ENCODE assay signal across 26 cellular contexts in the genomic region with DNA sequence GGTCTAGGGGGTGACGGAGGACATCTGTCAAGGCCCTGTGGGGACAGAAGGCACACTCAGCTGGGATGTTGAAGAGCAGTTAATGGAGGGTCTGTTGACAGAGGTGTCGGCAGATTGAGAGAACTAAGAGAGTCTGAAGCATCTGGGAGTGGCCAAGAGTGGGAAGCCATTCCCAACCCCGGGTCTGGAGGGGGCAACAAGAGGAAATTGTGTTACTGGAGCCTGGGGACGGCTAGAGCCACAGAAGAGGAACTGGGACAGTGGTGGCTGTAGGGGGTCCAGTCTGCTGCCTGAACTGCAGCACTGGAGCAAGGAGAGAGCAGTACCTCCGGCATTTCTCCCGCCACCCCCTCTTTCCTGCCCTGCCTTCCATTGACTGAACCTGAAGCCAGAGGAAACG.
DNase-seq lines count a peak whose midpoint lies in the region; FAIRE-seq and TF ChIP-seq lines count a peak whose summit lies in the region.
"Had no signal": no experiment of that assay in that cellular context is flagged by ENCODE, and none has a peak within 500 bp of the region (broad histone marks: within the 10 kb centered on the region; RNA-seq: fewer than 3 reads in every experiment).

No MANE protein-coding gene starts in this region.

- no peak overlapping the region for H3K4me3 ChIP-seq in A673 (ENCODE audit: low read depth, low read length, poor library complexity, severe bottlenecking)
- H3K4me3 ChIP-seq in astrocyte (ENCODE audit: insufficient read depth, low read depth, low read length): no peak overlapping the region
- H3K4me3 ChIP-seq in colonic mucosa: no peak overlapping the region
- H3K4me3 ChIP-seq: GM23248, heart right ventricle, tibial artery had no signal

- no peaks in the 10 kb centered on the region for H3K9me3 ChIP-seq in A673 (ENCODE audit: low read depth, low read length, poor library complexity, severe bottlenecking)
- H3K9me3 ChIP-seq in astrocyte (ENCODE audit: insufficient read depth, low read depth, low read length): no peaks in the 10 kb centered on the region
- H3K9me3 ChIP-seq in colonic mucosa: no peaks in the 10 kb centered on the region
- H3K9me3 ChIP-seq: heart right ventricle, tibial artery had no signal

- intact Hi-C loops in A673 (cut with micrococcal nuclease; ENCODE audit: unreplicated experiment) (no loop called here), colonic mucosa (cut with DNase I) (loop anchor here (10.0 kb wide), 1 partner anchor 136 kb away; a partner anchor contains a TSS)

- no peak overlapping the region for H3K4me3 Mint-ChIP-seq in astrocyte (ENCODE audit: unreplicated experiment)
- H3K4me3 Mint-ChIP-seq: CD8-positive, alpha-beta T cell had no signal

- peak overlapping the region; percentile 10 for H3K27ac Mint-ChIP-seq in astrocyte (ENCODE audit: unreplicated experiment)
- H3K27ac Mint-ChIP-seq: CD8-positive, alpha-beta T cell had no signal

- peaks cover 1% of the 10 kb centered on the region for H3K36me3 Mint-ChIP-seq in astrocyte (ENCODE audit: low read depth, unreplicated experiment)
- H3K36me3 Mint-ChIP-seq: CD8-positive, alpha-beta T cell had no signal

- no peak overlapping the region for H3K4me2 ChIP-seq in astrocyte (ENCODE audit: low read length)
- H3K4me2 ChIP-seq: KMS-11 had no signal

- H3K4me1 ChIP-seq in A673 (ENCODE audit: insufficient read depth, low read length, poor library complexity, severe bottlenecking): peaks cover 72% of the 10 kb centered on the region
- H3K4me1 ChIP-seq in astrocyte (ENCODE audit: insufficient read depth, low read length): no peaks in the 10 kb centered on the region
- H3K4me1 ChIP-seq in colonic mucosa: no peaks in the 10 kb centered on the region

- no peaks in the 10 kb centered on the region for H4K20me1 ChIP-seq in astrocyte (ENCODE audit: insufficient read depth, low read length)

- DNase-seq in A673 (ENCODE audit: low spot score) (no peak), DMS 273 (lab: John Stamatoyannopoulos, UW; ENCODE audit: unreplicated experiment) (peak; percentile 85), NCI-H2171 (lab: John Stamatoyannopoulos, UW) (peak; percentile 33), astrocyte (ENCODE audit: low read depth) (no peak), NCI-H1436 treated with DMSO at 0.1 percent for 48 hours (lab: John Stamatoyannopoulos, UW) (no peak), C1 segment of cervical spinal cord (lab: John Stamatoyannopoulos, UW) (no peak), colonic mucosa (no peak), kidney glomerular epithelial cell (lab: John Stamatoyannopoulos, UW) (no peak)
- DNase-seq: activated naive CD4-positive, alpha-beta T cell; activated T-cell treated with anti-CD3 and anti-CD28 coated beads, Interleukin-2, amount 50 U/mL, for 1 hour; amygdala; CD8-positive, alpha-beta T cell; DMS53; GM23248; heart right ventricle; mesendoderm; NCI-H1436; NCI-H446 treated with DMSO at 0.1 percent for 48 hours; nucleus accumbens; PC-3; SHP77 treated with DMSO at 0.1 percent for 48 hours; small intestine; stimulated activated naive CD4-positive, alpha-beta T cell treated with Interleukin-2 at 50 U/mL for 16 hours; tibial artery had no signal

- no TSS peak for BruUV-seq in A673 (replicated peaks; lab: Mats Ljungman, UMichigan)

- no peaks in the 10 kb centered on the region for H3K79me2 ChIP-seq in astrocyte (ENCODE audit: insufficient read depth, low read length)

- no peak for FAIRE-seq in astrocyte (lab: Jason Lieb, UNC)
- FAIRE-seq: HTR-8/SVneo, small intestine had no signal

- no peak overlapping the region for H2AFZ ChIP-seq in astrocyte (ENCODE audit: low read depth, low read length)
- H2AFZ ChIP-seq: GM23248 had no signal

- H3K9me3 Mint-ChIP-seq in astrocyte (ENCODE audit: unreplicated experiment): no peaks in the 10 kb centered on the region
- H3K9me3 Mint-ChIP-seq: CD8-positive, alpha-beta T cell had no signal

- H3K27ac ChIP-seq in A673 (ENCODE audit: low read depth, low read length, poor library complexity, severe bottlenecking) (peak overlapping the region; percentile 75), astrocyte (ENCODE audit: low read depth, low read length) (no peak overlapping the region), colonic mucosa (no peak overlapping the region)
- H3K27ac ChIP-seq: GM23248, heart right ventricle, KMS-11, tibial artery had no signal

- CTCF ChIA-PET in A673 (lab: Charles Lee): no interaction called here

- peaks cover 10% of the 10 kb centered on the region for H3K4me1 Mint-ChIP-seq in astrocyte (ENCODE audit: low read depth, unreplicated experiment)

- H3K36me3 ChIP-seq in A673 (ENCODE audit: insufficient read depth, low read length, poor library complexity, severe bottlenecking): no peaks in the 10 kb centered on the region
- H3K36me3 ChIP-seq in astrocyte (ENCODE audit: insufficient read depth, low read length): no peaks in the 10 kb centered on the region
- H3K36me3 ChIP-seq in colonic mucosa: no peaks in the 10 kb centered on the region
- H3K36me3 ChIP-seq: heart right ventricle, tibial artery had no signal

- H3K27me3 ChIP-seq in A673 (replicated peaks; ENCODE audit: insufficient read depth, low read depth, low read length, poor library complexity) (no peaks in the 10 kb centered on the region), astrocyte (ENCODE audit: insufficient read depth, low read length) (peaks cover 18% of the 10 kb centered on the region), colonic mucosa (no peaks in the 10 kb centered on the region)
- H3K27me3 ChIP-seq: heart right ventricle had no signal

- TF ChIP-seq CTCF in A673 (conservative IDR thresholded peaks at IDR 0.05; ENCODE audit: low read depth, low read length) (no peak), astrocyte (IDR thresholded peaks at IDR 0.05; ENCODE audit: insufficient read depth, low read depth, low read length) (no peak), colonic mucosa (IDR thresholded peaks at IDR 0.05) (no peak)

- peaks cover 20% of the 10 kb centered on the region for H3K27me3 Mint-ChIP-seq in astrocyte (ENCODE audit: low read depth, unreplicated experiment)

- no peak overlapping the region for H3K9ac ChIP-seq in astrocyte (ENCODE audit: low read length)
- no peak overlapping the region for H3K9ac ChIP-seq in colonic mucosa (ENCODE audit: low read depth in 2 of 2, low read length in 2 of 2)
- H3K9ac ChIP-seq: GM23248, KMS-11 had no signal

- POLR2A ChIA-PET in A673 (lab: Charles Lee; ENCODE audit: low non-redundant PET): no interaction called here

Comparison
In these comparisons a context has a peak if more than half of its experiments do, and no peak if none do; other contexts are left out.
1. DNase-seq: peak in DMS 273 (single experiment) and NCI-H2171 (single experiment); none in A673 (single experiment), astrocyte (single experiment), NCI-H1436 treated with DMSO at 0.1 percent for 48 hours (single experiment), C1 segment of cervical spinal cord (0 of 14), colonic mucosa (single experiment) and kidney glomerular epithelial cell (single experiment).